ENCODE assay signal across 1 cellular context in genomic region chr15:79208179-79208578, GRCh38.
TF ChIP-seq lines count a peak whose summit lies in the region.

No MANE protein-coding gene starts in this region.

TF ChIP-seq in GM23338, 12 proteins besides CTCF, POLR2A, EP300 and RAD21:
- TF ChIP-seq ETS1 (IDR thresholded peaks at IDR 0.05) (no peak), REST (IDR thresholded peaks at IDR 0.05; ENCODE audit: unreplicated experiment) (peak; percentile 65)
